23 cellular contexts compared by ENCODE assay signal in the genomic region with DNA sequence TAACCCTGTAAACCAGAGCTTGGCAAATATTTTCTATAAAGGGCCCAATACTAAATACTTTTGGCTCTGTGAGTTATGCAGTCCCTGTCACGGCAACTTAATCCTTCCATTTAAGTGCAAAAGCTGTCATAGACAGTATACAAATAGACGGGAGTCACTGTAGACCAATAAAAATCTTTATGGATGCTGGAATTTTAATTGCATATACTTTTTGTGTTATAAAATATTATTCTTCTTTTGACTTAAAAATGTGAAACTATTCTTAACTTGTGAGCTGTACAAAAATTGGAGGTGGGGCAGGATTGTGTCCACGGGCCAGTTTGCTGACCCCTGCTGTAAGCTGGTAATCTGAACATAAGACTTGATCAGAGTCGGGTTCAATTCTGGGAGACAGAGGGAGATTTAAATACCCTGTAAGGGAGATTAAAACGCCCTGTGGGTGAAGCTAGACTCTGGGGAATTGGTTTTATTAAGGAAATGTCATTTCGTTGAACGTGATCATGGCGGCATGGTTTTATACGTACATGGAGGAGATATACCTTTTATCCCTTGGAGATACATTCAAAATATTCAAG. TPM values are rescaled to one million over a fixed set of nuclear protein-coding genes. Genes with fewer than 3 reads are reported as not detected.
DNase-seq lines count a peak whose midpoint lies in the region; ATAC-seq and TF ChIP-seq lines count a peak whose summit lies in the region.
"Had no signal": no experiment of that assay in that cellular context is flagged by ENCODE, and none has a peak within 500 bp of the region (broad histone marks: within the 10 kb centered on the region; RNA-seq: fewer than 3 reads in every experiment).

No MANE protein-coding gene starts in this region.

- peak; percentile 0 for DNase-seq in activated effector memory CD4-positive, alpha-beta T cell treated with anti-CD3 and anti-CD28 coated beads, Interleukin-2, amount 50 U/mL, for 16 hours
- DNase-seq in activated effector memory CD4-positive, alpha-beta T cell treated with Interleukin-2 at 50 U/mL for 16 hours: no peak
- DNase-seq in PC-3 (no peak), T-helper 17 cell (no peak), endodermal cell (peak; percentile 10)
- no peak for DNase-seq in stimulated activated naive B cell treated with anti-CD40 and anti-IgM and Interleukin-4, amounts not matched to agents 10 μg/mL and 1 μg/mL and 100 μg/mL, for 72 hours
- no peak for DNase-seq in activated naive CD4-positive, alpha-beta T cell treated with anti-CD3 and anti-CD28 coated beads, Interleukin-2, amount 50 U/mL, for 16 hours
- DNase-seq: AML-193; C1 segment of cervical spinal cord; CD4-positive, alpha-beta memory T cell; CD4-positive, CD25-positive, alpha-beta regulatory T cell; CD8-positive, alpha-beta memory T cell; COR-L47; DMS 273 treated with DMSO at 0.1 percent for 48 hours; DMS79 treated with DMSO at 0.1 percent for 48 hours; GF-D8 had no signal

- no peak overlapping the region for H3K4me3 ChIP-seq in PC-3 (ENCODE audit: low read length)
- no peak overlapping the region for H3K4me3 ChIP-seq in endodermal cell (ENCODE audit: low read length)
- H3K4me3 ChIP-seq: A549 had no signal

- no peak overlapping the region for H3K27ac ChIP-seq in PC-3 (ENCODE audit: low read length)
- no peak overlapping the region for H3K27ac ChIP-seq in endodermal cell (ENCODE audit: low read depth, low read length)
- H3K27ac ChIP-seq: 22Rv1, A549 had no signal

- CTCF ChIA-PET in PC-3 (lab: Charles Lee): no interaction called here

- no peak for TF ChIP-seq CTCF in PC-3 (conservative IDR thresholded peaks at IDR 0.05; ENCODE audit: low read depth, low read length)
- TF ChIP-seq CTCF in endodermal cell (conservative IDR thresholded peaks at IDR 0.05): no peak

- H3K27me3 ChIP-seq in PC-3 (ENCODE audit: low read length): peaks cover 37% of the 10 kb centered on the region
- no peaks in the 10 kb centered on the region for H3K27me3 ChIP-seq in endodermal cell (ENCODE audit: control insufficient read depth, insufficient read depth, low read length, poor library complexity, severe bottlenecking)

- H3K27ac Mint-ChIP-seq in T-helper 17 cell (peak overlapping the region; percentile 14), endodermal cell (no peak overlapping the region)
- H3K27ac Mint-ChIP-seq in stimulated activated naive B cell treated with anti-CD40 and anti-IgM and Interleukin-4, amounts not matched to agents 10 μg/mL and 1 μg/mL and 100 μg/mL, for 72 hours: no peak overlapping the region
- H3K27ac Mint-ChIP-seq: B cell; CD14-positive monocyte; CD4-positive, CD25-positive, alpha-beta regulatory T cell; CD8-positive, alpha-beta memory T cell had no signal

- H3K36me3 ChIP-seq in PC-3 (ENCODE audit: low read depth, low read length) (no peaks in the 10 kb centered on the region), endodermal cell (ENCODE audit: control insufficient read depth, insufficient read depth, low read length) (no peaks in the 10 kb centered on the region)

- H4K20me1 ChIP-seq in PC-3 (ENCODE audit: low read length): no peaks in the 10 kb centered on the region

- WGBS in endodermal cell (ENCODE audit: insufficient coverage in 1 of 2, insufficient read length in 1 of 2), 2 experiments: 80 to 84% methylated on average over 7 to 8 of the region's 9 CpGs

- no peak overlapping the region for H3K9ac ChIP-seq in PC-3 (ENCODE audit: low read length)
- H3K9ac ChIP-seq in endodermal cell (ENCODE audit: extremely low read depth, low read length, poor library complexity, severe bottlenecking): no peak overlapping the region

- H3K36me3 Mint-ChIP-seq in T-helper 17 cell (ENCODE audit: low read depth) (no peaks in the 10 kb centered on the region), endodermal cell (ENCODE audit: low read depth) (peaks cover 10% of the 10 kb centered on the region)
- no peaks in the 10 kb centered on the region for H3K36me3 Mint-ChIP-seq in stimulated activated naive B cell treated with anti-CD40 and anti-IgM and Interleukin-4, amounts not matched to agents 10 μg/mL and 1 μg/mL and 100 μg/mL, for 72 hours
- H3K36me3 Mint-ChIP-seq: CD14-positive monocyte; CD4-positive, alpha-beta memory T cell; CD4-positive, CD25-positive, alpha-beta regulatory T cell; CD8-positive, alpha-beta memory T cell had no signal

- ATAC-seq in PC-3 (0 out of 2 replicates have a peak, but pooled peaks have one; percentile 20), T-helper 17 cell (no peak), GM19455 (IDR thresholded peaks at IDR 0.05; ENCODE audit: unreplicated experiment) (no peak)
- ATAC-seq in stimulated activated naive B cell treated with anti-CD40 and anti-IgM and Interleukin-4, amounts not matched to agents 10 μg/mL and 1 μg/mL and 100 μg/mL, for 72 hours (replicated peaks): no peak
- ATAC-seq: A549 had no signal

- H3K9me3 ChIP-seq in PC-3 (ENCODE audit: low read length) (no peaks in the 10 kb centered on the region), T-helper 17 cell (ENCODE audit: control insufficient read depth, low read length, poor library complexity, severe bottlenecking) (no peaks in the 10 kb centered on the region), endodermal cell (ENCODE audit: control insufficient read depth, low read length) (peaks cover 62% of the 10 kb centered on the region)

- H3K4me1 ChIP-seq in PC-3 (ENCODE audit: insufficient read depth, low read length): no peaks in the 10 kb centered on the region
- no peaks in the 10 kb centered on the region for H3K4me1 ChIP-seq in endodermal cell (ENCODE audit: control insufficient read depth, insufficient read depth, low read length)
- H3K4me1 ChIP-seq: A549 had no signal

- H3K4me1 Mint-ChIP-seq in T-helper 17 cell (peaks cover 20% of the 10 kb centered on the region), endodermal cell (no peaks in the 10 kb centered on the region)
- H3K4me1 Mint-ChIP-seq in stimulated activated naive B cell treated with anti-CD40 and anti-IgM and Interleukin-4, amounts not matched to agents 10 μg/mL and 1 μg/mL and 100 μg/mL, for 72 hours: no peaks in the 10 kb centered on the region
- H3K4me1 Mint-ChIP-seq: B cell, CD14-positive monocyte had no signal

- H3K4me3 Mint-ChIP-seq in T-helper 17 cell (no peak overlapping the region), endodermal cell (no peak overlapping the region)
- H3K4me3 Mint-ChIP-seq in stimulated activated naive B cell treated with anti-CD40 and anti-IgM and Interleukin-4, amounts not matched to agents 10 μg/mL and 1 μg/mL and 100 μg/mL, for 72 hours: no peak overlapping the region
- H3K4me3 Mint-ChIP-seq: B cell; CD4-positive, alpha-beta memory T cell; CD4-positive, CD25-positive, alpha-beta regulatory T cell; CD8-positive, alpha-beta memory T cell had no signal

- H3K4me2 ChIP-seq in PC-3 (ENCODE audit: low read length): no peak overlapping the region
- H3K4me2 ChIP-seq: A549 had no signal

- no peak overlapping the region for H2AFZ ChIP-seq in PC-3 (ENCODE audit: low read length)

- H3F3A ChIP-seq in PC-3 (ENCODE audit: low read length, unreplicated experiment): no peaks in the 10 kb centered on the region

- no TSS peak for BruUV-seq in PC-3 (replicated peaks; lab: Mats Ljungman, UMichigan)

- POLR2A ChIA-PET in PC-3 (lab: Charles Lee; ENCODE audit: unreplicated experiment): no interaction called here

- no peaks in the 10 kb centered on the region for H3K9me2 ChIP-seq in PC-3 (replicated peaks; ENCODE audit: low read length)

- no peaks in the 10 kb centered on the region for H3K79me2 ChIP-seq in PC-3 (ENCODE audit: low read length)

- H3K9me3 Mint-ChIP-seq in endodermal cell: peaks cover 45% of the 10 kb centered on the region
- H3K9me3 Mint-ChIP-seq in stimulated activated naive B cell treated with anti-CD40 and anti-IgM and Interleukin-4, amounts not matched to agents 10 μg/mL and 1 μg/mL and 100 μg/mL, for 72 hours: no peaks in the 10 kb centered on the region
- H3K9me3 Mint-ChIP-seq: CD4-positive, alpha-beta memory T cell; CD8-positive, alpha-beta memory T cell had no signal

- intact Hi-C loops in PC-3 (cut with micrococcal nuclease): no loop called here

- H3K27me3 Mint-ChIP-seq in T-helper 17 cell: no peaks in the 10 kb centered on the region
- peaks cover 4% of the 10 kb centered on the region for H3K27me3 Mint-ChIP-seq in endodermal cell (ENCODE audit: insufficient read depth)
- peaks cover 23 to 28% of the 10 kb centered on the region in 2 donors for H3K27me3 Mint-ChIP-seq in stimulated activated naive B cell treated with anti-CD40 and anti-IgM and Interleukin-4, amounts not matched to agents 10 μg/mL and 1 μg/mL and 100 μg/mL, for 72 hours
- H3K27me3 Mint-ChIP-seq: CD4-positive, alpha-beta memory T cell had no signal

RNA-seq across cellular contexts. Expression of gene TNFSF14, which starts 21.7 kb away (rescaled TPM):
- total RNA-seq in PC-3 (2014; rRNA removed): not detected in 2 replicates
- 1 to 10 TPM; 5.0 to 5.6 TPM for total RNA-seq in T-helper 17 cell
- total RNA-seq in endodermal cell: under 1 TPM; 0.18 to 0.88 TPM
- 0.11 TPM for polyA plus RNA-seq in endodermal cell (2013, experiment 1 of 2)
- polyA plus RNA-seq in endodermal cell (2013, experiment 2 of 2): not detected
- total RNA-seq: A172 had no signal
- polyA plus RNA-seq: BJ had no signal

RNA-seq across cellular contexts. Expression of gene CD70, which starts 57.3 kb away (rescaled TPM):
- total RNA-seq in PC-3 (2014; rRNA removed): 2.3 and 2.6 TPM in 2 replicates
- total RNA-seq in T-helper 17 cell: 1 to 10 TPM; 3.0 to 4.5 TPM
- 1 to 10 TPM in 1 of 2 donors, under 1 TPM in 1; 0.92 to 1.8 TPM for total RNA-seq in endodermal cell
- polyA plus RNA-seq in endodermal cell (2013, experiment 1 of 2): 0.43 TPM
- polyA plus RNA-seq in endodermal cell (2013, experiment 2 of 2): 0.62 TPM
- polyA plus RNA-seq: BJ, CD14-positive monocyte had no signal

Comparison
In these comparisons a context has a peak if more than half of its experiments do, and no peak if none do; other contexts are left out.
1. DNase-seq: peak in activated effector memory CD4-positive, alpha-beta T cell treated with anti-CD3 and anti-CD28 coated beads, Interleukin-2, amount 50 U/mL, for 16 hours (single experiment) and endodermal cell (single experiment); none in activated effector memory CD4-positive, alpha-beta T cell treated with Interleukin-2 at 50 U/mL for 16 hours (single experiment), PC-3 (single experiment), T-helper 17 cell (0 of 3), stimulated activated naive B cell treated with anti-CD40 and anti-IgM and Interleukin-4, amounts not matched to agents 10 μg/mL and 1 μg/mL and 100 μg/mL, for 72 hours (single experiment) and activated naive CD4-positive, alpha-beta T cell treated with anti-CD3 and anti-CD28 coated beads, Interleukin-2, amount 50 U/mL, for 16 hours (single experiment).